21 cellular contexts compared by ENCODE assay signal in the genomic region with DNA sequence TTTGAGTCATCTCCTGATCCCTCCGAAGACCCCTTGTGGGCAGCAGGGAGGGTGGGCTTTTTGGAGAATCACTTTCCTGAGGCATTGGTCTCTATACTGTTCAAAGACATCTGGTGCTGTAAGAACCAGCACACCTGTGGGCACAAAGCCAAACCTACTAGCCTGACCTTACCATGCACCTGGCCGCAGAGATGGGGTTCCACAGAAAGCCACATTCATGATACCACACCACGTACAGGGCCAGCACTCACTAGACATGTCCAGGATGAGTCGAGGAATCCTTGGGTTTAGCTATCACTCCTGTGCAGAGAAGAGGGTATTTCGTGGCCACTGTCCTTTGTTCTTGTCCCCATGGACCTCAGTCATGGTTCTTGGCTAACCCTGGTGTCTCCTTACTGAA.
"Had no signal": no experiment of that assay in that cellular context is flagged by ENCODE, and none has a peak within 500 bp of the region (broad histone marks: within the 10 kb centered on the region; RNA-seq: fewer than 3 reads in every experiment).

No MANE protein-coding gene starts in this region.

- H3K4me1 ChIP-seq: breast epithelium, SJCRH30 had no signal

- H3K4me3 ChIP-seq: breast epithelium, MG63, PC-9, SJCRH30 had no signal

- DNase-seq: activated B cell treated with CpG ODN at 0.5 μM for 24 hours; activated CD4-positive, alpha-beta T cell treated with anti-CD3 and anti-CD28 coated beads for 1 hour; activated CD4-positive, alpha-beta T cell treated with anti-CD3 and anti-CD28 coated beads, Interleukin-2, amount 10 ng/mL, durations not matched to agents 24 days and 14 days; activated CD4-positive, alpha-beta T cell treated with anti-CD3 and anti-CD28 coated beads, Interleukin-2, amount 50 U/mL, for 48 hours; activated CD8-positive, alpha-beta memory T cell treated with anti-CD3 and anti-CD28 coated beads, Interleukin-2, amount 10 ng/mL, durations not matched to agents 7 days and 5 days; activated effector memory CD4-positive, alpha-beta T cell treated with Interleukin-2 at 50 U/mL for 16 hours; activated naive CD4-positive, alpha-beta T cell; activated T-cell treated with anti-CD3 and anti-CD28 coated beads, Interleukin-2, amount 50 U/mL, for 24 hours; MG63; MV-4-11; NCI-H1092 treated with DMSO at 0.1 percent for 48 hours; NCI-H1417 treated with DMSO at 0.1 percent for 48 hours; NCI-H1694 treated with DMSO at 0.1 percent for 48 hours; NCI-H2029 treated with DMSO at 0.1 percent for 48 hours; NCI-H345; NCI-H510A; PC-9; Right ventricle myocardium superior; SJCRH30; T-helper 9 cell had no signal

- ATAC-seq: activated CD8-positive, alpha-beta memory T cell treated with anti-CD3 and anti-CD28 coated beads, Interleukin-2, amount 10 ng/mL, durations not matched to agents 7 days and 5 days had no signal

- H3K36me3 ChIP-seq: breast epithelium, MG63, SJCRH30 had no signal

- H3K27me3 ChIP-seq: MG63, SJCRH30 had no signal

- H3K9me3 ChIP-seq: MG63 had no signal

- H3K27ac ChIP-seq: breast epithelium, PC-9, SJCRH30 had no signal
